ENCODE assay signal across 1 cellular context in genomic region chr10:128061306-128062300, GRCh38.
TF ChIP-seq lines count a peak whose summit lies in the region.

No MANE protein-coding gene starts in this region.

TF ChIP-seq in liver, 16 proteins besides CTCF, POLR2A, EP300 and RAD21 (continued from another document):
- TF ChIP-seq RXRA (IDR thresholded peaks at IDR 0.05) (no peak), YY1 (IDR thresholded peaks at IDR 0.05) (no peak), MAX (IDR thresholded peaks at IDR 0.05) (no peak), NR2F2 (IDR thresholded peaks at IDR 0.05) (no peak), JUND (IDR thresholded peaks at IDR 0.05) (no peak)
- TF ChIP-seq, protein P1, sequence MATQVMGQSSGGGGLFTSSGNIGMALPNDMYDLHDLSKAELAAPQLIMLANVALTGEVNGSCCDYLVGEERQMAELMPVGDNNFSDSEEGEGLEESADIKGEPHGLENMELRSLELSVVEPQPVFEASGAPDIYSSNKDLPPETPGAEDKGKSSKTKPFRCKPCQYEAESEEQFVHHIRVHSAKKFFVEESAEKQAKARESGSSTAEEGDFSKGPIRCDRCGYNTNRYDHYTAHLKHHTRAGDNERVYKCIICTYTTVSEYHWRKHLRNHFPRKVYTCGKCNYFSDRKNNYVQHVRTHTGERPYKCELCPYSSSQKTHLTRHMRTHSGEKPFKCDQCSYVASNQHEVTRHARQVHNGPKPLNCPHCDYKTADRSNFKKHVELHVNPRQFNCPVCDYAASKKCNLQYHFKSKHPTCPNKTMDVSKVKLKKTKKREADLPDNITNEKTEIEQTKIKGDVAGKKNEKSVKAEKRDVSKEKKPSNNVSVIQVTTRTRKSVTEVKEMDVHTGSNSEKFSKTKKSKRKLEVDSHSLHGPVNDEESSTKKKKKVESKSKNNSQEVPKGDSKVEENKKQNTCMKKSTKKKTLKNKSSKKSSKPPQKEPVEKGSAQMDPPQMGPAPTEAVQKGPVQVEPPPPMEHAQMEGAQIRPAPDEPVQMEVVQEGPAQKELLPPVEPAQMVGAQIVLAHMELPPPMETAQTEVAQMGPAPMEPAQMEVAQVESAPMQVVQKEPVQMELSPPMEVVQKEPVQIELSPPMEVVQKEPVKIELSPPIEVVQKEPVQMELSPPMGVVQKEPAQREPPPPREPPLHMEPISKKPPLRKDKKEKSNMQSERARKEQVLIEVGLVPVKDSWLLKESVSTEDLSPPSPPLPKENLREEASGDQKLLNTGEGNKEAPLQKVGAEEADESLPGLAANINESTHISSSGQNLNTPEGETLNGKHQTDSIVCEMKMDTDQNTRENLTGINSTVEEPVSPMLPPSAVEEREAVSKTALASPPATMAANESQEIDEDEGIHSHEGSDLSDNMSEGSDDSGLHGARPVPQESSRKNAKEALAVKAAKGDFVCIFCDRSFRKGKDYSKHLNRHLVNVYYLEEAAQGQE (IDR thresholded peaks at IDR 0.05) = no peak
- TF ChIP-seq, protein P2, sequence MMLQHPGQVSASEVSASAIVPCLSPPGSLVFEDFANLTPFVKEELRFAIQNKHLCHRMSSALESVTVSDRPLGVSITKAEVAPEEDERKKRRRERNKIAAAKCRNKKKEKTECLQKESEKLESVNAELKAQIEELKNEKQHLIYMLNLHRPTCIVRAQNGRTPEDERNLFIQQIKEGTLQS (IDR thresholded peaks at IDR 0.05) = no peak
